Comparison of ENCODE assay signal across 8 cellular contexts in genomic region chr1:46203738-46204405, GRCh38. TPM values are rescaled to one million over a fixed set of nuclear protein-coding genes. Genes with fewer than 3 reads are reported as not detected.
DNase-seq lines count a peak whose midpoint lies in the region; ATAC-seq, FAIRE-seq and TF ChIP-seq lines count a peak whose summit lies in the region.

No MANE protein-coding gene starts in this region.

- H3K79me2 ChIP-seq in GM12878 (ENCODE audit: control insufficient read depth, insufficient read depth, low read length): no peaks in the 10 kb centered on the region

- RAD21 ChIA-PET in GM12878 (lab: Charles Lee; ENCODE audit: unreplicated experiment): interaction anchor here (0.7 to 1.2 kb wide), 2 partner anchors 20 to 267 kb away, joined by 3 read pairs; no protein-coding TSS in a partner anchor

- no peak overlapping the region for H3K27ac ChIP-seq in GM12878 (ENCODE audit: control insufficient read depth, insufficient read depth)

- BruUV-seq in GM12878 (replicated peaks; lab: Mats Ljungman, UMichigan): no TSS peak

- CTCF ChIA-PET in GM12878 (lab: Yijun Ruan, JAX): interaction anchor here (2.2 kb wide), 1 partner anchor 20 kb away, joined by 9 read pairs; no protein-coding TSS in a partner anchor

- TF ChIP-seq CTCF in HFFc6 (IDR thresholded peaks at IDR 0.05) (no peak), GM12878 (IDR thresholded peaks at IDR 0.05 in 2 of 3, conservative IDR thresholded peaks at IDR 0.05 in 1 of 3; ENCODE audit: control insufficient read depth in 2 of 3, extremely low read depth in 1 of 3, insufficient read depth in 1 of 3, low read depth in 3 of 3, low read length in 3 of 3) (no peak)

- H3K27ac Mint-ChIP-seq in HFFc6: peak overlapping the region; percentile 75
- peak overlapping the region; percentile 78 for H3K27ac Mint-ChIP-seq in stimulated activated naive B cell treated with anti-CD40 and anti-IgM and Interleukin-4, amounts not matched to agents 10 μg/mL and 1 μg/mL and 100 μg/mL, for 72 hours

- no peaks in the 10 kb centered on the region for H3K36me3 ChIP-seq in GM12878 (ENCODE audit: control insufficient read depth in 2 of 2, insufficient read depth in 2 of 2, low read length in 1 of 2)

- no peaks in the 10 kb centered on the region for H3K27me3 ChIP-seq in GM12878 (replicated peaks in 1 of 2; ENCODE audit: control insufficient read depth in 2 of 2, insufficient read depth in 2 of 2, low read length in 1 of 2)

- ATAC-seq in GM12878: no peak
- ATAC-seq in stimulated activated naive B cell treated with anti-CD40 and anti-IgM and Interleukin-4, amounts not matched to agents 10 μg/mL and 1 μg/mL and 100 μg/mL, for 72 hours (replicated peaks): peak; percentile 7 to 77

- no peak overlapping the region for H3K9ac ChIP-seq in GM12878 (ENCODE audit: control insufficient read depth, insufficient read depth, low read length)

- no peaks in the 10 kb centered on the region for H3K9me3 ChIP-seq in GM12878 (replicated peaks; ENCODE audit: control insufficient read depth, insufficient read depth, low read length)

- no peak for TF ChIP-seq RAD21 in GM12878 (IDR thresholded peaks at IDR 0.05; ENCODE audit: insufficient read depth, low read depth, low read length)

- SMC1A ChIA-PET in GM12878 (lab: Charles Lee; ENCODE audit: uncharacterized antibody, unreplicated experiment): interaction anchor here (1.0 kb wide), 1 partner anchor 22 kb away, joined by 4 read pairs; no protein-coding TSS in a partner anchor

- peaks cover 44% of the 10 kb centered on the region for H3K4me1 Mint-ChIP-seq in HFFc6 (ENCODE audit: low read depth)
- H3K4me1 Mint-ChIP-seq in stimulated activated naive B cell treated with anti-CD40 and anti-IgM and Interleukin-4, amounts not matched to agents 10 μg/mL and 1 μg/mL and 100 μg/mL, for 72 hours: peaks cover 20 to 26% of the 10 kb centered on the region in 2 donors

- H3K4me3 Mint-ChIP-seq in HFFc6: peak overlapping the region; percentile 97
- H3K4me3 Mint-ChIP-seq in stimulated activated naive B cell treated with anti-CD40 and anti-IgM and Interleukin-4, amounts not matched to agents 10 μg/mL and 1 μg/mL and 100 μg/mL, for 72 hours: peak overlapping the region; percentile 89 to 94

- no peaks in the 10 kb centered on the region; the same call in 1 of the 2 replicates for H3K27me3 Mint-ChIP-seq in HFFc6 (ENCODE audit: insufficient read depth)
- H3K27me3 Mint-ChIP-seq in stimulated activated naive B cell treated with anti-CD40 and anti-IgM and Interleukin-4, amounts not matched to agents 10 μg/mL and 1 μg/mL and 100 μg/mL, for 72 hours: peaks cover 0 to 4% of the 10 kb centered on the region in 2 donors

- no peak for FAIRE-seq in GM12878 (lab: Jason Lieb, UNC)

- DNase-seq in HFFc6 (no peak), GM12878 (ENCODE audit: low read depth, low spot score) (no peak), iPS-NIHi11 (ENCODE audit: low spot score) (peak; percentile 31), NCI-H1436 (lab: John Stamatoyannopoulos, UW) (no peak), NCI-H2029 treated with DMSO at 0.1 percent for 48 hours (lab: John Stamatoyannopoulos, UW) (no peak), iPS-NIHi7 (ENCODE audit: extremely low spot score) (no peak)
- DNase-seq in stimulated activated naive B cell treated with anti-CD40 and anti-IgM and Interleukin-4, amounts not matched to agents 10 μg/mL and 1 μg/mL and 100 μg/mL, for 72 hours: no peak
- no peak for DNase-seq in stimulated activated CD4-positive, alpha-beta T cell treated with anti-CD3 and anti-CD28 coated beads, Interleukin-2, amount 100 ng/mL, for 24 hours

- H3K36me3 Mint-ChIP-seq in HFFc6 (ENCODE audit: low read depth): no peaks in the 10 kb centered on the region
- H3K36me3 Mint-ChIP-seq in stimulated activated naive B cell treated with anti-CD40 and anti-IgM and Interleukin-4, amounts not matched to agents 10 μg/mL and 1 μg/mL and 100 μg/mL, for 72 hours: peaks cover 2 to 5% of the 10 kb centered on the region in 2 donors

- intact Hi-C loops in GM12878 (cut with micrococcal nuclease; ENCODE audit: unreplicated experiment): no loop called here

- WGBS in GM12878 (ENCODE audit: insufficient coverage, insufficient replicate concordance, low lambda C conversion rate, missing lambda C conversion rate): 70% methylated on average over 13 of the region's 14 CpGs

- no peak overlapping the region; the same call in 1 of the 2 replicates for H3K4me3 ChIP-seq in GM12878

- POLR2A ChIA-PET in GM12878 (lab: Charles Lee): no interaction called here

- H3K4me1 ChIP-seq in GM12878 (ENCODE audit: control insufficient read depth, insufficient read depth, low read length): peaks cover 3% of the 10 kb centered on the region; the same call in 1 of the 2 replicates

- H4K20me1 ChIP-seq in GM12878 (ENCODE audit: control insufficient read depth, insufficient read depth): no peaks in the 10 kb centered on the region

- TF ChIP-seq EP300 in GM12878 (IDR thresholded peaks at IDR 0.05; ENCODE audit: borderline replicate concordance in 1 of 2, control insufficient read depth in 1 of 2, low read depth in 2 of 2, low read length in 2 of 2): no peak

- no peaks in the 10 kb centered on the region for H3K9me3 Mint-ChIP-seq in HFFc6
- no peaks in the 10 kb centered on the region for H3K9me3 Mint-ChIP-seq in stimulated activated naive B cell treated with anti-CD40 and anti-IgM and Interleukin-4, amounts not matched to agents 10 μg/mL and 1 μg/mL and 100 μg/mL, for 72 hours

- in situ Hi-C loops in GM12878 (cut with MboI): no loop called here

- peak overlapping the region; percentile 83; the same call in 1 of the 2 replicates for H3K4me2 ChIP-seq in GM12878 (ENCODE audit: control insufficient read depth, insufficient read depth)

- peak overlapping the region; percentile 85 for H2AFZ ChIP-seq in GM12878 (ENCODE audit: control insufficient read depth, low read depth, low read length)

- no peak for TF ChIP-seq POLR2A in GM12878 (IDR thresholded peaks at IDR 0.05; ENCODE audit: low read depth, low read length)

RNA-seq across cellular contexts. Expression of gene LURAP1, which starts 0.7 kb away (rescaled TPM):
- total RNA-seq in HFFc6 (2021; fragmentation: NEBNext Ultra II Directional; extraction: Animal tissue kit (Norgen Biotek cat#: 25700)): 1 to 10 TPM; 2.2 to 4.7 (median 3.9) TPM
- not detected in 2 replicates for total RNA-seq in GM12878 (2013; cell fraction: nucleolus; rRNA removed)
- total RNA-seq in GM12878 (2014; rRNA removed) (0.22 and 0.40 TPM in 2 replicates), GM12878 (2014; rRNA removed; fragmentation: Illumina TruSeq; extraction: Trizol) (0.13 and 0.18 TPM in 2 replicates), GM12878 (2021) (0.24 and 0.41 TPM in 2 replicates)
- polyA plus RNA-seq in GM12878 (2011; ENCODE audit: low read depth): not detected
- polyA plus RNA-seq in GM12878 (2011; rRNA removed) (0.03 TPM in 1 of 2 replicates, not detected in the other), GM12878 (2014; fragmentation: Illumina TruSeq; extraction: Trizol) (0.06 and 0.24 TPM in 2 replicates), GM12878 (2014; fragmentation: Nextera tagmentation; extraction: Ambion mirVana) (under 1 TPM; 0.03 to 0.05 TPM), GM12878 (2014; rRNA removed) (0.20 and 0.50 TPM in 2 replicates), GM12878 (2016; fragmentation: Nextera tagmentation; extraction: Ambion mirVana) (under 1 TPM; 0.09 to 0.19 TPM)
- polyA plus RNA-seq in GM12878 (2011; cell fraction: cytosol; rRNA removed): 0.05 TPM in 1 of 2 replicates, not detected in the other
- polyA plus RNA-seq in GM12878 (2011; cell fraction: nucleus; rRNA removed): 0.09 TPM in 1 of 2 replicates, not detected in the other
- polyA plus RNA-seq in GM12878 (2012): 0.07 TPM in 1 of 2 replicates, not detected in the other
- not detected in 2 replicates for polyA minus RNA-seq in GM12878 (2011; rRNA and poly(A)+ RNA removed)
- not detected in 2 replicates for polyA minus RNA-seq in GM12878 (2011; cell fraction: cytosol; rRNA and poly(A)+ RNA removed)
- not detected in 2 replicates for polyA minus RNA-seq in GM12878 (2011; cell fraction: nucleus; rRNA and poly(A)+ RNA removed)

RNA-seq across cellular contexts. Expression of gene POMGNT1, which starts 5.6 kb away (rescaled TPM):
- total RNA-seq in HFFc6 (2021; fragmentation: NEBNext Ultra II Directional; extraction: Animal tissue kit (Norgen Biotek cat#: 25700)): 100 to 1,000 TPM; 103 to 125 (median 119) TPM
- 61.8 and 62.1 TPM in 2 replicates for total RNA-seq in GM12878 (2013; cell fraction: nucleolus; rRNA removed)
- 25.5 and 29.0 TPM in 2 replicates for total RNA-seq in GM12878 (2014; rRNA removed)
- 23.4 and 24.7 TPM in 2 replicates for total RNA-seq in GM12878 (2014; rRNA removed; fragmentation: Illumina TruSeq; extraction: Trizol)
- 34.5 and 36.0 TPM in 2 replicates for total RNA-seq in GM12878 (2021)
- polyA plus RNA-seq in GM12878 (2011; ENCODE audit: low read depth): 7.1 TPM
- 21.7 and 30.0 TPM in 2 replicates for polyA plus RNA-seq in GM12878 (2011; rRNA removed)
- polyA plus RNA-seq in GM12878 (2011; cell fraction: cytosol; rRNA removed): 30.6 and 38.4 TPM in 2 replicates
- 80.7 and 94.3 TPM in 2 replicates for polyA plus RNA-seq in GM12878 (2011; cell fraction: nucleus; rRNA removed)
- 17.8 and 18.0 TPM in 2 replicates for polyA plus RNA-seq in GM12878 (2012)
- 16.0 and 25.2 TPM in 2 replicates for polyA plus RNA-seq in GM12878 (2014; fragmentation: Illumina TruSeq; extraction: Trizol)
- polyA plus RNA-seq in GM12878 (2014; fragmentation: Nextera tagmentation; extraction: Ambion mirVana): 10 to 100 TPM in 1 of 2 experiments, 1 to 10 TPM in 1; 8.6 to 29.0 TPM
- 30.4 and 32.5 TPM in 2 replicates for polyA plus RNA-seq in GM12878 (2014; rRNA removed)
- 10 to 100 TPM; 32.6 to 35.2 TPM for polyA plus RNA-seq in GM12878 (2016; fragmentation: Nextera tagmentation; extraction: Ambion mirVana)
- 24.7 and 34.4 TPM in 2 replicates for polyA minus RNA-seq in GM12878 (2011; rRNA and poly(A)+ RNA removed)
- 11.0 and 12.3 TPM in 2 replicates for polyA minus RNA-seq in GM12878 (2011; cell fraction: cytosol; rRNA and poly(A)+ RNA removed)
- polyA minus RNA-seq in GM12878 (2011; cell fraction: nucleus; rRNA and poly(A)+ RNA removed): 20.6 and 26.1 TPM in 2 replicates

RNA-seq across cellular contexts. Expression of gene P3R3URF, which starts 27.6 kb away (rescaled TPM):
- not detected for total RNA-seq in HFFc6 (2021; fragmentation: NEBNext Ultra II Directional; extraction: Animal tissue kit (Norgen Biotek cat#: 25700))
- total RNA-seq in GM12878 (2013; cell fraction: nucleolus; rRNA removed): not detected in 2 replicates
- total RNA-seq in GM12878 (2014; rRNA removed) (not detected in 2 replicates), GM12878 (2014; rRNA removed; fragmentation: Illumina TruSeq; extraction: Trizol) (not detected in 2 replicates), GM12878 (2021) (not detected in 2 replicates)
- polyA plus RNA-seq in GM12878 (2011; ENCODE audit: low read depth): not detected
- polyA plus RNA-seq in GM12878 (2011; rRNA removed) (not detected in 2 replicates), GM12878 (2014; fragmentation: Illumina TruSeq; extraction: Trizol) (not detected in 2 replicates), GM12878 (2014; fragmentation: Nextera tagmentation; extraction: Ambion mirVana) (not detected), GM12878 (2014; rRNA removed) (not detected in 2 replicates), GM12878 (2016; fragmentation: Nextera tagmentation; extraction: Ambion mirVana) (not detected)
- not detected in 2 replicates for polyA plus RNA-seq in GM12878 (2011; cell fraction: cytosol; rRNA removed)
- not detected in 2 replicates for polyA plus RNA-seq in GM12878 (2011; cell fraction: nucleus; rRNA removed)
- not detected in 2 replicates for polyA plus RNA-seq in GM12878 (2012)
- not detected in 2 replicates for polyA minus RNA-seq in GM12878 (2011; rRNA and poly(A)+ RNA removed)
- not detected in 2 replicates for polyA minus RNA-seq in GM12878 (2011; cell fraction: cytosol; rRNA and poly(A)+ RNA removed)
- not detected in 2 replicates for polyA minus RNA-seq in GM12878 (2011; cell fraction: nucleus; rRNA and poly(A)+ RNA removed)

RNA-seq across cellular contexts. Expression of gene TSPAN1, which starts 29.0 kb away (rescaled TPM):
- 1 to 10 TPM in 3 of 6 experiments, under 1 TPM in 3; 0.80 to 1.9 (median 1.1) TPM for total RNA-seq in HFFc6 (2021; fragmentation: NEBNext Ultra II Directional; extraction: Animal tissue kit (Norgen Biotek cat#: 25700))
- not detected in 2 replicates for total RNA-seq in GM12878 (2013; cell fraction: nucleolus; rRNA removed)
- total RNA-seq in GM12878 (2014; rRNA removed): 0.23 and 0.27 TPM in 2 replicates
- not detected in 2 replicates for total RNA-seq in GM12878 (2014; rRNA removed; fragmentation: Illumina TruSeq; extraction: Trizol)
- 0.18 and 0.61 TPM in 2 replicates for total RNA-seq in GM12878 (2021)
- polyA plus RNA-seq in GM12878 (2011; ENCODE audit: low read depth): not detected
- 0.08 and 0.16 TPM in 2 replicates for polyA plus RNA-seq in GM12878 (2011; rRNA removed)
- polyA plus RNA-seq in GM12878 (2011; cell fraction: cytosol; rRNA removed): 0.32 and 0.43 TPM in 2 replicates
- 0.18 and 0.34 TPM in 2 replicates for polyA plus RNA-seq in GM12878 (2011; cell fraction: nucleus; rRNA removed)
- polyA plus RNA-seq in GM12878 (2012): 0.08 and 0.19 TPM in 2 replicates
- polyA plus RNA-seq in GM12878 (2014; fragmentation: Illumina TruSeq; extraction: Trizol): 0.29 TPM in 1 of 2 replicates, not detected in the other
- under 1 TPM in 1 of 2 experiments, not detected in 1; 0.24 TPM for polyA plus RNA-seq in GM12878 (2014; fragmentation: Nextera tagmentation; extraction: Ambion mirVana)
- polyA plus RNA-seq in GM12878 (2014; rRNA removed): 0.09 TPM in 1 of 2 replicates, not detected in the other
- polyA plus RNA-seq in GM12878 (2016; fragmentation: Nextera tagmentation; extraction: Ambion mirVana): not detected
- polyA minus RNA-seq in GM12878 (2011; rRNA and poly(A)+ RNA removed): not detected in 2 replicates
- polyA minus RNA-seq in GM12878 (2011; cell fraction: cytosol; rRNA and poly(A)+ RNA removed): not detected in 2 replicates
- 0.36 and 0.77 TPM in 2 replicates for polyA minus RNA-seq in GM12878 (2011; cell fraction: nucleus; rRNA and poly(A)+ RNA removed)

RNA-seq across cellular contexts. Expression of gene RAD54L, which starts 43.7 kb away (rescaled TPM):
- total RNA-seq in HFFc6 (2021; fragmentation: NEBNext Ultra II Directional; extraction: Animal tissue kit (Norgen Biotek cat#: 25700)): 10 to 100 TPM in 1 of 6 experiments, 1 to 10 TPM in 5; 3.8 to 10.9 (median 8.3) TPM
- total RNA-seq in GM12878 (2013; cell fraction: nucleolus; rRNA removed): 15.3 and 17.4 TPM in 2 replicates
- total RNA-seq in GM12878 (2014; rRNA removed) (15.8 TPM in 2 replicates), GM12878 (2014; rRNA removed; fragmentation: Illumina TruSeq; extraction: Trizol) (12.4 and 12.9 TPM in 2 replicates), GM12878 (2021) (34.0 and 34.7 TPM in 2 replicates)
- 7.4 TPM for polyA plus RNA-seq in GM12878 (2011; ENCODE audit: low read depth)
- polyA plus RNA-seq in GM12878 (2011; rRNA removed) (8.9 and 17.6 TPM in 2 replicates), GM12878 (2014; fragmentation: Illumina TruSeq; extraction: Trizol) (26.5 and 35.5 TPM in 2 replicates), GM12878 (2014; fragmentation: Nextera tagmentation; extraction: Ambion mirVana) (10 to 100 TPM; 15.8 to 26.1 TPM), GM12878 (2014; rRNA removed) (21.1 and 24.5 TPM in 2 replicates), GM12878 (2016; fragmentation: Nextera tagmentation; extraction: Ambion mirVana) (10 to 100 TPM; 51.5 to 54.2 TPM)
- polyA plus RNA-seq in GM12878 (2011; cell fraction: cytosol; rRNA removed): 24.1 and 27.9 TPM in 2 replicates
- 86.4 and 103 TPM in 2 replicates for polyA plus RNA-seq in GM12878 (2011; cell fraction: nucleus; rRNA removed)
- polyA plus RNA-seq in GM12878 (2012): 10.6 and 18.3 TPM in 2 replicates
- polyA minus RNA-seq in GM12878 (2011; rRNA and poly(A)+ RNA removed): 20.2 and 21.9 TPM in 2 replicates
- 11.0 and 11.6 TPM in 2 replicates for polyA minus RNA-seq in GM12878 (2011; cell fraction: cytosol; rRNA and poly(A)+ RNA removed)
- 9.6 and 19.3 TPM in 2 replicates for polyA minus RNA-seq in GM12878 (2011; cell fraction: nucleus; rRNA and poly(A)+ RNA removed)
